Comparison of ENCODE assay signal across 8 cellular contexts in the genomic region with DNA sequence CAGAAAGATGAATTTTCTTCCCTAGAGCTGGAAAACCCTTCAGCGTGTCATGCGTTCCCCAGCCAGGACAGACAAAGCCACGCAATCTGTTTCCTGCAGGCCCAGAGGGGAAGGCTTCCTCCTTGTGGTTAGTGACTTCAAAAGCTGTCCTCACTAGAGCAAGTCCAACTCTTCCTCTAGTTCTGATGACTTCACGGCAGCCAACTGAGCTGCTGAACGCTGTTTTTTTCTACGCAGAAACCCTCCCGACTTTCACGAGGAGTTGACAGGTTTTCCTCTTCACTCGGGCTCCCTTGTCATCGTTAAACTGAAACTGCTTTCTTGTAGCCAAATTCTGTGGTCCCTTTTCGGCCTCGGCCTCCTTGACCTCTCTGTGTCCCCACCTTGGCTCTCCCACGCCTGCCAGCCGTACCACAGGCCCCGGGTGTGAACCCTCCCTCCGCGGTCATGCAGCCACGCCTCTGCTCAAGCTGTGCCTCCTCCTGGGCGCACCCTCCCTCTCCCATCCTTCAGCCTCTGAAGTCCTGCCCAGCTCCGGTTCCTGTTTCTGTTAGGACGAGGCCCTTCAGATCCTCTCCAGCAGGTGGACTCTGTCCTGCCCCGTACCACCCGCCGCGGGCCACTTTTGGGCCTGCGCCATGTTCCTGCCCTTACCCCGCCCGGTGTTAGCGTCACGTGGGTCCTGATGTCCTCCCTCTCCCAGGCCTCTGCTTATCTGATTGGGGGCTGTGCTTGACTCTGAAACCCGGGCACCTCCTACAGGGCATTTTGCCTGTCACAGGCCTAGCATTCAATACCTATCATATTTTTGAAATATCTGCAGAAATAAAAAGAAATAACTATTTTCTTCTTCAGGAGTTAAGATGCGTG. TPM values are rescaled to one million over a fixed set of nuclear protein-coding genes. Genes with fewer than 3 reads are reported as not detected.
DNase-seq lines count a peak whose midpoint lies in the region; ATAC-seq and TF ChIP-seq lines count a peak whose summit lies in the region.

No MANE protein-coding gene starts in this region.

- H3K36me3 Mint-ChIP-seq in T-cell: no peaks in the 10 kb centered on the region

- H3K9me3 ChIP-seq in GM23248 (ENCODE audit: low read depth): no peaks in the 10 kb centered on the region
- H3K9me3 ChIP-seq in right atrium auricular region: no peaks in the 10 kb centered on the region
- H3K9me3 ChIP-seq in gastrocnemius medialis: no peaks in the 10 kb centered on the region

- peak overlapping the region; percentile 64 for H2AFZ ChIP-seq in GM23248

- WGBS in GM23248 (ENCODE audit: low coverage in 1 of 2, low lambda C conversion rate in 2 of 2, missing lambda C conversion rate in 2 of 2), 2 experiments: 48 to 50% methylated on average over 32 of the region's 32 CpGs

- H3K27ac ChIP-seq in GM23248: peak overlapping the region; percentile 90
- H3K27ac ChIP-seq in right atrium auricular region: peak overlapping the region; percentile 91 to 93
- peak overlapping the region; percentile 84 to 93 (median 91) for H3K27ac ChIP-seq in gastrocnemius medialis

- H3K27me3 Mint-ChIP-seq in T-cell: no peaks in the 10 kb centered on the region

- peak overlapping the region; percentile 76 for H3K9ac ChIP-seq in GM23248

- H4K20me1 ChIP-seq in GM23248 (ENCODE audit: insufficient read depth): no peaks in the 10 kb centered on the region; the same call in 1 of the 2 replicates

- H3K79me2 ChIP-seq in GM23248 (ENCODE audit: insufficient read depth): peaks cover 88% of the 10 kb centered on the region

- DNase-seq in ELR (ENCODE audit: low read depth): peak; percentile 89
- peak; percentile 85 for DNase-seq in GM23248
- DNase-seq in Kasumi-1 (lab: John Stamatoyannopoulos, UW): peak; percentile 99
- DNase-seq in T-cell: peak; percentile 55 to 91 (median 76)
- peak; percentile 89 for DNase-seq in amniotic epithelial cell (ENCODE audit: low read depth)
- DNase-seq in right atrium auricular region (ENCODE audit: low spot score): peak; percentile 93
- peak; percentile 87 to 95 for DNase-seq in gastrocnemius medialis
- no peak for DNase-seq in NCI-H69 (lab: John Stamatoyannopoulos, UW)

- peak overlapping the region; percentile 91 to 96 (median 95) for H3K4me3 Mint-ChIP-seq in T-cell

- intact Hi-C loops in gastrocnemius medialis (cut with DNase I; ENCODE audit: low total_unique reads): loop anchor here (1.0 to 10.0 kb wide), 5 partner anchors 28 to 291 kb away; no protein-coding TSS in a partner anchor

- H3K4me1 ChIP-seq in GM23248 (ENCODE audit: insufficient read depth): peaks cover 19% of the 10 kb centered on the region
- peaks cover 0 to 64% of the 10 kb centered on the region in 2 donors for H3K4me1 ChIP-seq in right atrium auricular region
- peaks cover 57 to 65% of the 10 kb centered on the region in 2 donors for H3K4me1 ChIP-seq in gastrocnemius medialis

- POLR2A ChIA-PET in T-cell (lab: Charles Lee): no interaction called here

- H3K4me2 ChIP-seq in GM23248 (ENCODE audit: unreplicated experiment): peak overlapping the region; percentile 76

- TF ChIP-seq CTCF in right atrium auricular region (IDR thresholded peaks at IDR 0.05) (peak; percentile 20 to 51), gastrocnemius medialis (IDR thresholded peaks at IDR 0.05 in 4 of 5, conservative IDR thresholded peaks at IDR 0.05 in 1 of 5) (peak; percentile 51 to 77 (median 76))

- H3K4me1 Mint-ChIP-seq in T-cell: peaks cover 47 to 56% (median 55%) of the 10 kb centered on the region in 3 donors

- H3K4me3 ChIP-seq in GM23248 (peak overlapping the region; percentile 65), right atrium auricular region (peak overlapping the region; percentile 14 to 45), gastrocnemius medialis (peak overlapping the region; percentile 30 to 53 (median 46))

- peak overlapping the region; percentile 95 to 99 for H3K27ac Mint-ChIP-seq in T-cell

- H3K36me3 ChIP-seq in GM23248 (ENCODE audit: low read depth) (no peaks in the 10 kb centered on the region), right atrium auricular region (no peaks in the 10 kb centered on the region), gastrocnemius medialis (no peaks in the 10 kb centered on the region)

- in situ Hi-C loops in GM23248 (cut with MboI): no loop called here
- in situ Hi-C loops in gastrocnemius medialis (cut with MboI; ENCODE audit: low sequenced_read_pairs in 4 of 4): no loop called here

- H3K9me2 ChIP-seq in GM23248 (ENCODE audit: insufficient read depth): no peaks in the 10 kb centered on the region

- H3K27me3 ChIP-seq in GM23248 (replicated peaks; ENCODE audit: insufficient read depth) (no peaks in the 10 kb centered on the region), right atrium auricular region (no peaks in the 10 kb centered on the region), gastrocnemius medialis (no peaks in the 10 kb centered on the region)

- H3F3A ChIP-seq in GM23248 (ENCODE audit: insufficient read depth): peaks cover 14% of the 10 kb centered on the region

- peak; percentile 31 to 59 for TF ChIP-seq POLR2A in gastrocnemius medialis (IDR thresholded peaks at IDR 0.05)

- CTCF ChIA-PET in T-cell (lab: Charles Lee): interaction anchor here (0.6 to 0.9 kb wide), 5 partner anchors 8 to 179 kb away, joined by 3 to 7 read pairs (median 3); no protein-coding TSS in a partner anchor

- no peaks in the 10 kb centered on the region for H3K9me3 Mint-ChIP-seq in T-cell

- peak; percentile 88 to 96 (median 92) for ATAC-seq in T-cell (replicated peaks in 1 of 4)
- ATAC-seq in gastrocnemius medialis: peak; percentile 84 to 88

RNA-seq across cellular contexts. Expression of a gene that starts 39.3 kb away (rescaled TPM):
- total RNA-seq in GM23248 (2014; rRNA removed; shearing (Covaris generic)): 34.9 and 42.0 TPM in 2 replicates
- 30.2 and 34.1 TPM in 2 replicates for polyA plus RNA-seq in GM23248 (2016; fragmentation: Nextera tagmentation; extraction: Ambion mirVana)
- total RNA-seq in T-cell (10 to 100 TPM; 36.9 to 50.2 (median 42.8) TPM), right atrium auricular region (10 to 100 TPM; 71.1 to 94.4 TPM), gastrocnemius medialis (10 to 100 TPM; 44.1 to 57.9 (median 54.9) TPM)
